In genomic region chr9:81737871-81738507, GRCh38 we compare ENCODE assay signal across 10 cellular contexts. TPM values are rescaled to one million over a fixed set of nuclear protein-coding genes. Genes with fewer than 3 reads are reported as not detected.
DNase-seq lines count a peak whose midpoint lies in the region; ATAC-seq and TF ChIP-seq lines count a peak whose summit lies in the region.
"Had no signal": no experiment of that assay in that cellular context is flagged by ENCODE, and none has a peak within 500 bp of the region (broad histone marks: within the 10 kb centered on the region; RNA-seq: fewer than 3 reads in every experiment).

No MANE protein-coding gene starts in this region.

- H3K27ac ChIP-seq in ascending aorta = peak overlapping the region in 1 of 2 donors; percentile 49
- peak overlapping the region; percentile 62 for H3K27ac ChIP-seq in mesodermal cell (ENCODE audit: low read depth, low read length, severe bottlenecking)

- peaks cover 0 to 16% of the 10 kb centered on the region in 2 donors for H3K27me3 Mint-ChIP-seq in T-cell
- H3K27me3 Mint-ChIP-seq: activated naive CD8-positive, alpha-beta T cell had no signal

- intact Hi-C loops in ascending aorta (cut with DNase I) = loop anchor here (2.0 to 5.0 kb wide), 2 partner anchors 47 to 104 kb away; no protein-coding TSS in a partner anchor

- peaks cover 11 to 27% (median 11%) of the 10 kb centered on the region in 3 donors for H3K9me3 Mint-ChIP-seq in T-cell

- POLR2A ChIA-PET in T-cell (lab: Charles Lee) = no interaction called here

- DNase-seq in COLO829 (ENCODE audit: low spot score) = peak; percentile 64
- peak; percentile 41 to 88 for DNase-seq in ascending aorta (ENCODE audit: low spot score in 2 of 2)
- DNase-seq in stimulated activated naive CD8-positive, alpha-beta T cell treated with anti-CD3 and anti-CD28 coated beads, Interleukin-15, Interleukin-2, amounts not matched to agents 100 U/mL and 50 U/mL, for 24 hours = no peak
- no peak for DNase-seq in GM19240 (ENCODE audit: insufficient read length, low spot score)
- no peak for DNase-seq in T-cell
- no peak for DNase-seq in GOT3 (lab: John Stamatoyannopoulos, UW)
- DNase-seq: NCI-H2171 treated with DMSO at 0.1 percent for 48 hours had no signal

- no peaks in the 10 kb centered on the region for H3K36me3 Mint-ChIP-seq in T-cell
- H3K36me3 Mint-ChIP-seq: activated naive CD8-positive, alpha-beta T cell had no signal

- H3K4me1 ChIP-seq in ascending aorta = peaks cover 0 to 6% of the 10 kb centered on the region in 2 donors
- peaks cover 9% of the 10 kb centered on the region for H3K4me1 ChIP-seq in mesodermal cell (ENCODE audit: control insufficient read depth, insufficient read depth, low read length, poor library complexity, severe bottlenecking)

- ATAC-seq in HG03432 (IDR thresholded peaks at IDR 0.05; ENCODE audit: unreplicated experiment) (peak; percentile 76), T-cell (replicated peaks in 1 of 4) (no peak)
- ATAC-seq in stimulated activated naive CD8-positive, alpha-beta T cell treated with anti-CD3 and anti-CD28 coated beads, Interleukin-15, Interleukin-2, amounts not matched to agents 100 U/mL and 50 U/mL, for 24 hours = no peak

- TF ChIP-seq CTCF in ascending aorta (IDR thresholded peaks at IDR 0.05) = no peak

- no peaks in the 10 kb centered on the region for H3K36me3 ChIP-seq in ascending aorta
- no peaks in the 10 kb centered on the region for H3K36me3 ChIP-seq in mesodermal cell (ENCODE audit: control insufficient read depth, insufficient read depth, low read length)

- H3K4me3 ChIP-seq in ascending aorta (no peak overlapping the region), mesodermal cell (ENCODE audit: extremely low read depth, insufficient read depth, low read length, poor library complexity, severe bottlenecking) (no peak overlapping the region)

- 69 to 76% methylated on average over 3 of the region's 6 CpGs for WGBS in mesodermal cell (ENCODE audit: insufficient coverage in 2 of 2), 2 experiments

- no peaks in the 10 kb centered on the region for H3K4me1 Mint-ChIP-seq in T-cell

- H3K27me3 ChIP-seq in ascending aorta = no peaks in the 10 kb centered on the region

- H3K9me3 ChIP-seq in ascending aorta (no peaks in the 10 kb centered on the region), mesodermal cell (ENCODE audit: control insufficient read depth, low read length) (no peaks in the 10 kb centered on the region)

- H3K4me3 Mint-ChIP-seq in T-cell = no peak overlapping the region
- H3K4me3 Mint-ChIP-seq: activated naive CD8-positive, alpha-beta T cell had no signal

- CTCF ChIA-PET in T-cell (lab: Charles Lee) = no interaction called here

- H3K27ac Mint-ChIP-seq in T-cell = no peak overlapping the region
- H3K27ac Mint-ChIP-seq: activated naive CD8-positive, alpha-beta T cell had no signal

RNA-seq across cellular contexts. Expression of gene TLE1, which starts 48.6 kb away (rescaled TPM):
- total RNA-seq in ascending aorta (58.5 TPM), T-cell (1 to 10 TPM; 1.3 to 3.5 (median 2.8) TPM)
- polyA plus RNA-seq in mesodermal cell (2013, experiment 1 of 2) = 33.5 TPM
- polyA plus RNA-seq in mesodermal cell (2013, experiment 2 of 2) = 32.8 TPM

Comparison
In these comparisons a context has a peak if more than half of its experiments do, and no peak if none do; other contexts are left out.
1. DNase-seq: peak in COLO829 (single experiment) and ascending aorta (2 of 2); none in stimulated activated naive CD8-positive, alpha-beta T cell treated with anti-CD3 and anti-CD28 coated beads, Interleukin-15, Interleukin-2, amounts not matched to agents 100 U/mL and 50 U/mL, for 24 hours (single experiment), GM19240 (single experiment), T-cell (0 of 34) and GOT3 (single experiment).
2. RNA of gene TLE1, which starts 48.6 kb away (total RNA-seq): 58.5 TPM in ascending aorta (single experiment); 1.3 to 3.5 TPM in T-cell; every median in the first group is over 10 times any median in the second.